In genomic region chr9:70601000-70601929, GRCh38 we compare ENCODE assay signal across 8 cellular contexts.
A peak's percentile ranks its signal among the peaks of the same experiment; 100 is the strongest.
DNase-seq lines count a peak whose midpoint lies in the region; ATAC-seq lines count a peak whose summit lies in the region.

No MANE protein-coding gene starts in this region.

- peaks cover 25% of the 10 kb centered on the region for H3K4me1 ChIP-seq in adipocyte (ENCODE audit: control insufficient read depth, insufficient read depth, low read length)
- no peaks in the 10 kb centered on the region for H3K4me1 ChIP-seq in effector memory CD4-positive, alpha-beta T cell (ENCODE audit: control insufficient read depth, insufficient read depth, low read length, poor library complexity, severe bottlenecking)

- DNase-seq in NCI-H1092 (lab: John Stamatoyannopoulos, UW) (peak; percentile 96), adipocyte (ENCODE audit: low read depth) (peak; percentile 98), Right ventricle myocardium superior (peak; percentile 98), pulmonary artery endothelial cell (ENCODE audit: low read depth, low spot score) (peak; percentile 57), T-helper 9 cell (no peak)
- DNase-seq in effector memory CD4-positive, alpha-beta T cell: no peak
- no peak for DNase-seq in activated T-cell treated with anti-CD3 and anti-CD28 coated beads, Interleukin-2, amount 50 U/mL, for 48 hours

- H3K36me3 ChIP-seq in adipocyte (ENCODE audit: control insufficient read depth, insufficient read depth, low read length, severe bottlenecking): no peaks in the 10 kb centered on the region
- no peaks in the 10 kb centered on the region for H3K36me3 ChIP-seq in effector memory CD4-positive, alpha-beta T cell (ENCODE audit: control insufficient read depth, insufficient read depth, low read length)

- no peak overlapping the region for H3K27ac ChIP-seq in effector memory CD4-positive, alpha-beta T cell (ENCODE audit: insufficient read depth, low read length, poor library complexity, severe bottlenecking)

- H3K27me3 ChIP-seq in adipocyte (replicated peaks; ENCODE audit: control insufficient read depth, insufficient read depth, low read length): no peaks in the 10 kb centered on the region
- H3K27me3 ChIP-seq in effector memory CD4-positive, alpha-beta T cell (replicated peaks; ENCODE audit: control insufficient read depth, insufficient read depth, low read length, poor library complexity, severe bottlenecking): no peaks in the 10 kb centered on the region

- ATAC-seq in Right ventricle myocardium superior (ENCODE audit: poor library complexity) (peak; percentile 90), HG02759 (IDR thresholded peaks at IDR 0.05; ENCODE audit: unreplicated experiment) (no peak)

- H3K4me3 ChIP-seq in adipocyte (ENCODE audit: low read length): peak overlapping the region; percentile 66
- no peak overlapping the region for H3K4me3 ChIP-seq in effector memory CD4-positive, alpha-beta T cell (ENCODE audit: insufficient read depth, low read depth, low read length, poor library complexity, severe bottlenecking)

- intact Hi-C loops in Right ventricle myocardium superior (cut with DNase I): loop anchor here (2.0 to 5.0 kb wide), 3 partner anchors 116 to 249 kb away; no protein-coding TSS in a partner anchor

- no peaks in the 10 kb centered on the region for H3K9me3 ChIP-seq in adipocyte (ENCODE audit: control insufficient read depth, low read length)
- H3K9me3 ChIP-seq in effector memory CD4-positive, alpha-beta T cell (ENCODE audit: control insufficient read depth, low read length): no peaks in the 10 kb centered on the region

- H3K9ac ChIP-seq in adipocyte (ENCODE audit: low read length): peak overlapping the region; percentile 87

Comparison
In these comparisons a context has a peak if more than half of its experiments do, and no peak if none do; other contexts are left out.
1. DNase-seq: peak in NCI-H1092 (single experiment), adipocyte (single experiment), Right ventricle myocardium superior (single experiment) and pulmonary artery endothelial cell (single experiment); none in effector memory CD4-positive, alpha-beta T cell (0 of 3), T-helper 9 cell (single experiment) and activated T-cell treated with anti-CD3 and anti-CD28 coated beads, Interleukin-2, amount 50 U/mL, for 48 hours (0 of 2).